In the genomic region with DNA sequence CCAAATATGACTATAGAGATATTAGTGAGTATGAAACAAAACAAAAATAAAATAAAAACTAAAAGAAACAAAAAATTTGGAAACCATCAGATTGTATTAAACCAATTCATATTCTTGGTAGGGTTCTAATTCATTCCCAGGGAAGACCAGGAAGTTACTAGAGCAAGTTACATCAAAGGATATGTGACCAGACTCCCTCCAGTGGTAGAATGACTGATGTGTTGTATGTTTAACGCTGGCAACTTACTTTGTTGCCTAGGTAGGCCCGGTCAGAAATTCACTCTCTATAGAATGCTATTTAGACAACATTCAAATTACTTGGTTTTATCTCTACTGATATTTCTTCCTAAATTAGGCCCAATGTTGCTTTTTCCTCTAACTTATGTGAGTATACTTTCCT, we compare ENCODE assay signal across 8 cellular contexts. TPM values are rescaled to one million over a fixed set of nuclear protein-coding genes. Genes with fewer than 3 reads are reported as not detected.
DNase-seq lines count a peak whose midpoint lies in the region; ATAC-seq and TF ChIP-seq lines count a peak whose summit lies in the region.

No MANE protein-coding gene starts in this region.

- H3K4me1 ChIP-seq in Loucy (ENCODE audit: insufficient read depth, low read length, poor library complexity, severe bottlenecking) (no peaks in the 10 kb centered on the region), thyroid gland (peaks cover 0 to 6% of the 10 kb centered on the region in 2 donors)

- peak; percentile 7 to 30 for DNase-seq in AML-193 (lab: John Stamatoyannopoulos, UW)
- peak; percentile 80 for DNase-seq in SW480 (ENCODE audit: low spot score)
- DNase-seq in hepatic stellate cell (ENCODE audit: low spot score) = peak; percentile 29
- DNase-seq in thyroid gland = no peak

- H4K20me1 ChIP-seq in Loucy (ENCODE audit: insufficient read depth, low read length, poor library complexity, severe bottlenecking) = no peaks in the 10 kb centered on the region

- no peak overlapping the region for H3K9ac ChIP-seq in Loucy (ENCODE audit: low read depth, low read length, poor library complexity, severe bottlenecking)

- no peak overlapping the region for H3K4me2 ChIP-seq in Loucy (ENCODE audit: low read depth, low read length, poor library complexity, severe bottlenecking)

- H3K4me3 ChIP-seq in Loucy (ENCODE audit: low read length, poor library complexity, severe bottlenecking) (no peak overlapping the region), thyroid gland (replicated peaks in 1 of 3) (no peak overlapping the region)

- H3K36me3 ChIP-seq in Loucy (ENCODE audit: insufficient read depth, low read length) (no peaks in the 10 kb centered on the region), thyroid gland (no peaks in the 10 kb centered on the region)

- intact Hi-C loops in thyroid gland (cut with DNase I) = no loop called here

- H3K9me2 ChIP-seq in Loucy (replicated peaks; ENCODE audit: low read depth, low read length) = no peaks in the 10 kb centered on the region

- no peaks in the 10 kb centered on the region for H3K79me2 ChIP-seq in Loucy (ENCODE audit: insufficient read depth, low read length)

- 10 to 13% methylated on average over 2 of the region's 2 CpGs for WGBS in thyroid gland, 2 donors

- no peak overlapping the region for H2AFZ ChIP-seq in Loucy (ENCODE audit: low read length)

- H3K9me3 ChIP-seq in Loucy (ENCODE audit: insufficient read depth, low read depth, low read length) (no peaks in the 10 kb centered on the region), thyroid gland (no peaks in the 10 kb centered on the region)

- TF ChIP-seq POLR2A in thyroid gland (IDR thresholded peaks at IDR 0.05) = no peak
- no peak for TF ChIP-seq POLR2A in GM18505 (IDR thresholded peaks at IDR 0.05; ENCODE audit: borderline replicate concordance, extremely low read depth, insufficient read depth, insufficient read length)

- ATAC-seq in GM18873 (IDR thresholded peaks at IDR 0.05; ENCODE audit: low FRiP score, unreplicated experiment) (peak; percentile 53), GM18505 (IDR thresholded peaks at IDR 0.05; ENCODE audit: unreplicated experiment) (no peak), GM18909 (IDR thresholded peaks at IDR 0.05; ENCODE audit: poor library complexity, unreplicated experiment) (no peak)

- no peak overlapping the region for H3K27ac ChIP-seq in thyroid gland

- no peaks in the 10 kb centered on the region for H3F3A ChIP-seq in Loucy (ENCODE audit: low read depth)

- H3K27me3 ChIP-seq in Loucy (ENCODE audit: insufficient read depth, low read length, poor library complexity, severe bottlenecking) (no peaks in the 10 kb centered on the region), thyroid gland (no peaks in the 10 kb centered on the region)

- TF ChIP-seq CTCF in Loucy (conservative IDR thresholded peaks at IDR 0.05; ENCODE audit: low read length) (peak; percentile 48), thyroid gland (IDR thresholded peaks at IDR 0.05) (peak in 4 of 6 experiments; percentile 15 to 35 (median 26))

RNA-seq across cellular contexts. Expression of gene PHYHIPL, which starts 5.2 kb away (rescaled TPM):
- total RNA-seq in thyroid gland = under 1 TPM in 3 of 4 donors, not detected in 1; 0.11 to 0.29 (median 0.13) TPM

Comparison
In these comparisons a context has a peak if more than half of its experiments do, and no peak if none do; other contexts are left out.
1. DNase-seq: peak in AML-193 (2 of 2), SW480 (single experiment) and hepatic stellate cell (single experiment); none in thyroid gland (0 of 2).